ENCODE assay signal across 14 cellular contexts in genomic region chr16:75062944-75063444, GRCh38. TPM values are rescaled to one million over a fixed set of nuclear protein-coding genes. Genes with fewer than 3 reads are reported as not detected.
A peak's percentile ranks its signal among the peaks of the same experiment; 100 is the strongest.
DNase-seq lines count a peak whose midpoint lies in the region; ATAC-seq and TF ChIP-seq lines count a peak whose summit lies in the region.
"Had no signal": no experiment of that assay in that cellular context is flagged by ENCODE, and none has a peak within 500 bp of the region (broad histone marks: within the 10 kb centered on the region; RNA-seq: fewer than 3 reads in every experiment).

No MANE protein-coding gene starts in this region.

- ATAC-seq in DND-41 (ENCODE audit: insufficient read depth, low read depth) (no peak), gastrocnemius medialis (no peak), GM18858 (IDR thresholded peaks at IDR 0.05; ENCODE audit: unreplicated experiment) (no peak)

- no peaks in the 10 kb centered on the region for H3K9me2 ChIP-seq in hepatocyte (replicated peaks; ENCODE audit: insufficient read depth)

- H3K4me3 ChIP-seq in DND-41 (ENCODE audit: low read depth in 1 of 2, low read length in 2 of 2), result peak overlapping the region in 1 of 2 experiments; percentile 45; a peak in 2 of 4 replicates
- H3K4me3 ChIP-seq in NB4 (ENCODE audit: low read depth, low read length), result no peak overlapping the region
- no peak overlapping the region for H3K4me3 ChIP-seq in hepatocyte
- no peak overlapping the region for H3K4me3 ChIP-seq in gastrocnemius medialis
- H3K4me3 ChIP-seq in BE2C (ENCODE audit: low read depth, low read length), result no peak overlapping the region
- no peak overlapping the region for H3K4me3 ChIP-seq in neural progenitor cell

- H3K9ac ChIP-seq in DND-41 (ENCODE audit: low read depth, low read length) (peak overlapping the region; percentile 58), neural progenitor cell (no peak overlapping the region)

- TF ChIP-seq CTCF in DND-41 (IDR thresholded peaks at IDR 0.05; ENCODE audit: borderline replicate concordance, extremely low read depth, low read length, poor library complexity, severe bottlenecking) (peak; percentile 40), NB4 (IDR thresholded peaks at IDR 0.05; ENCODE audit: low read depth, low read length) (peak; percentile 32), hepatocyte (IDR thresholded peaks at IDR 0.05; ENCODE audit: poor library complexity) (no peak), gastrocnemius medialis (IDR thresholded peaks at IDR 0.05 in 4 of 5, conservative IDR thresholded peaks at IDR 0.05 in 1 of 5) (no peak), BE2C (IDR thresholded peaks at IDR 0.05; ENCODE audit: low read depth, low read length) (no peak), neural progenitor cell (IDR thresholded peaks at IDR 0.05) (no peak)

- H4K20me1 ChIP-seq in DND-41 (ENCODE audit: insufficient read depth, low read length) (peaks cover 32% of the 10 kb centered on the region), hepatocyte (ENCODE audit: insufficient read depth, poor library complexity, severe bottlenecking) (peaks cover 5% of the 10 kb centered on the region), neural progenitor cell (ENCODE audit: low read depth) (peaks cover 40% of the 10 kb centered on the region)

- peaks cover 99% of the 10 kb centered on the region for H3K4me1 ChIP-seq in DND-41 (ENCODE audit: insufficient read depth, low read length)
- H3K4me1 ChIP-seq in hepatocyte (ENCODE audit: insufficient read depth), result peaks cover 24% of the 10 kb centered on the region
- peaks cover 59 to 66% of the 10 kb centered on the region in 2 donors for H3K4me1 ChIP-seq in gastrocnemius medialis
- H3K4me1 ChIP-seq in BE2C, result no peaks in the 10 kb centered on the region
- peaks cover 12% of the 10 kb centered on the region for H3K4me1 ChIP-seq in neural progenitor cell

- H3F3A ChIP-seq in neural progenitor cell (ENCODE audit: low read depth), result no peaks in the 10 kb centered on the region

- H2AFZ ChIP-seq in DND-41 (ENCODE audit: low read depth, low read length) (no peak overlapping the region), hepatocyte (no peak overlapping the region), neural progenitor cell (replicated peaks) (no peak overlapping the region)

- H3K9me3 Mint-ChIP-seq in neural progenitor cell, result peaks cover 13% of the 10 kb centered on the region
- H3K9me3 Mint-ChIP-seq: activated CD4-positive, alpha-beta memory T cell treated with anti-CD3 and anti-CD28 coated beads, Interleukin-2, amount 10 ng/mL, durations not matched to agents 7 days and 5 days; activated naive CD4-positive, alpha-beta T cell treated with anti-CD3 and anti-CD28 coated beads, Interleukin-2, amount 10 ng/mL, durations not matched to agents 7 days and 5 days; immature natural killer cell had no signal

- no peak for TF ChIP-seq POLR2A in NB4 (IDR thresholded peaks at IDR 0.05; ENCODE audit: extremely low read depth, insufficient read length)
- TF ChIP-seq POLR2A in gastrocnemius medialis (IDR thresholded peaks at IDR 0.05), result no peak

- no peak for DNase-seq in DND-41
- peak; percentile 53 for DNase-seq in NB4 (ENCODE audit: low read depth)
- no peak for DNase-seq in hepatocyte (ENCODE audit: low spot score)
- DNase-seq in gastrocnemius medialis, result no peak
- DNase-seq in BE2C, result no peak
- DNase-seq in neural progenitor cell (ENCODE audit: low spot score), result no peak
- DNase-seq: activated CD4-positive, alpha-beta memory T cell treated with anti-CD3 and anti-CD28 coated beads, Interleukin-2, amount 10 ng/mL, durations not matched to agents 7 days and 5 days; activated naive CD4-positive, alpha-beta T cell treated with anti-CD3 and anti-CD28 coated beads, Interleukin-2, amount 10 ng/mL, durations not matched to agents 7 days and 5 days; immature natural killer cell; NCI-H187 treated with DMSO at 0.1 percent for 48 hours; NCI-H69; small intestine; substantia nigra had no signal

- H3K27ac ChIP-seq in DND-41 (ENCODE audit: low read length) (peak overlapping the region; percentile 91), hepatocyte (peak overlapping the region; percentile 94), gastrocnemius medialis (peak overlapping the region; percentile 54 to 76 (median 70)), neural progenitor cell (no peak overlapping the region)

- H3K4me1 Mint-ChIP-seq in neural progenitor cell, result peaks cover 13% of the 10 kb centered on the region

- 93% methylated on average over 9 of the region's 9 CpGs for WGBS in hepatocyte (ENCODE audit: low lambda C conversion rate, missing lambda C conversion rate)

- H3K79me2 ChIP-seq in DND-41 (ENCODE audit: insufficient read depth, low read length), result peaks cover 100% of the 10 kb centered on the region
- peaks cover 88% of the 10 kb centered on the region for H3K79me2 ChIP-seq in hepatocyte
- peaks cover 97% of the 10 kb centered on the region for H3K79me2 ChIP-seq in neural progenitor cell (ENCODE audit: low read depth)

- H3K4me3 Mint-ChIP-seq in neural progenitor cell, result no peak overlapping the region
- H3K4me3 Mint-ChIP-seq: activated CD4-positive, alpha-beta memory T cell treated with anti-CD3 and anti-CD28 coated beads, Interleukin-2, amount 10 ng/mL, durations not matched to agents 7 days and 5 days; activated naive CD4-positive, alpha-beta T cell treated with anti-CD3 and anti-CD28 coated beads, Interleukin-2, amount 10 ng/mL, durations not matched to agents 7 days and 5 days had no signal

- in situ Hi-C loops in gastrocnemius medialis (cut with MboI; ENCODE audit: low sequenced_read_pairs in 4 of 4), result no loop called here

- H3K36me3 ChIP-seq in DND-41 (ENCODE audit: insufficient read depth, low read length) (peaks cover 28% of the 10 kb centered on the region), hepatocyte (replicated peaks; ENCODE audit: insufficient read depth, low read depth) (no peaks in the 10 kb centered on the region), gastrocnemius medialis (no peaks in the 10 kb centered on the region), BE2C (no peaks in the 10 kb centered on the region), neural progenitor cell (no peaks in the 10 kb centered on the region)

- peak overlapping the region; percentile 60 for H3K4me2 ChIP-seq in DND-41 (ENCODE audit: insufficient read depth, low read length)
- H3K4me2 ChIP-seq in hepatocyte, result no peak overlapping the region
- no peak overlapping the region for H3K4me2 ChIP-seq in neural progenitor cell

- H3K9me3 ChIP-seq in DND-41 (ENCODE audit: insufficient read depth, low read length, severe bottlenecking) (no peaks in the 10 kb centered on the region), hepatocyte (ENCODE audit: low read depth) (no peaks in the 10 kb centered on the region), gastrocnemius medialis (no peaks in the 10 kb centered on the region), BE2C (no peaks in the 10 kb centered on the region), neural progenitor cell (ENCODE audit: low read depth) (no peaks in the 10 kb centered on the region)

- intact Hi-C loops in gastrocnemius medialis (cut with DNase I; ENCODE audit: low total_unique reads), result no loop called here

- peaks cover 17% of the 10 kb centered on the region for H3K36me3 Mint-ChIP-seq in neural progenitor cell
- H3K36me3 Mint-ChIP-seq: activated naive CD4-positive, alpha-beta T cell treated with anti-CD3 and anti-CD28 coated beads, Interleukin-2, amount 10 ng/mL, durations not matched to agents 7 days and 5 days had no signal

- H3K27ac Mint-ChIP-seq in neural progenitor cell, result no peak overlapping the region
- H3K27ac Mint-ChIP-seq: activated CD4-positive, alpha-beta memory T cell treated with anti-CD3 and anti-CD28 coated beads, Interleukin-2, amount 10 ng/mL, durations not matched to agents 7 days and 5 days had no signal

- H3K27me3 ChIP-seq in DND-41 (ENCODE audit: insufficient read depth, low read length, poor library complexity), result no peaks in the 10 kb centered on the region
- H3K27me3 ChIP-seq in hepatocyte, result no peaks in the 10 kb centered on the region
- H3K27me3 ChIP-seq in gastrocnemius medialis, result no peaks in the 10 kb centered on the region
- H3K27me3 ChIP-seq in BE2C, result no peaks in the 10 kb centered on the region
- no peaks in the 10 kb centered on the region for H3K27me3 ChIP-seq in neural progenitor cell

- H3K27me3 Mint-ChIP-seq in neural progenitor cell (ENCODE audit: insufficient read depth, low read depth), result no peaks in the 10 kb centered on the region
- H3K27me3 Mint-ChIP-seq: activated CD4-positive, alpha-beta memory T cell treated with anti-CD3 and anti-CD28 coated beads, Interleukin-2, amount 10 ng/mL, durations not matched to agents 7 days and 5 days; activated naive CD4-positive, alpha-beta T cell treated with anti-CD3 and anti-CD28 coated beads, Interleukin-2, amount 10 ng/mL, durations not matched to agents 7 days and 5 days had no signal

RNA-seq across cellular contexts. Expression of gene LDHD, which starts 53.6 kb away (rescaled TPM):
- total RNA-seq in hepatocyte, result 12.7 and 13.9 TPM in 2 replicates
- polyA plus RNA-seq in hepatocyte, result 10.8 and 21.9 TPM in 2 replicates
- total RNA-seq in gastrocnemius medialis, result 10 to 100 TPM; 27.8 to 54.5 (median 44.2) TPM
- 0.22 TPM for polyA plus RNA-seq in BE2C (2012; ENCODE audit: insufficient read depth, insufficient read length, low read depth)
- total RNA-seq in neural progenitor cell (ENCODE audit: low replicate concordance), result 0.60 and 3.8 TPM in 2 replicates

Comparison
In these comparisons a context has a peak if more than half of its experiments do, and no peak if none do; other contexts are left out.
1. CTCF ChIP-seq: peak in DND-41 (single experiment) and NB4 (single experiment); none in hepatocyte (single experiment), gastrocnemius medialis (0 of 5), BE2C (single experiment) and neural progenitor cell (single experiment).